ENCODE assay signal across 8 cellular contexts in genomic region chr11:118611433-118611795, GRCh38. TPM values are rescaled to one million over a fixed set of nuclear protein-coding genes. Genes with fewer than 3 reads are reported as not detected.
DNase-seq lines count a peak whose midpoint lies in the region; ATAC-seq and TF ChIP-seq lines count a peak whose summit lies in the region.
"Not testable (repeated sequence)": the region's sequence is repeated elsewhere in the genome, so short reads cannot be mapped to it uniquely, and the experiment has no call there.

No MANE protein-coding gene starts in this region.

- in situ Hi-C loops in Panc1 (cut with HindIII; ENCODE audit: low pct_unique_long_range_greater_than_20kb, low sequenced_read_pairs), result not testable (repeated sequence)

- not testable (repeated sequence) for H3K36me3 Mint-ChIP-seq in CD8-positive, alpha-beta T cell; activated T-cell treated with anti-CD3 and anti-CD28 coated beads, Interleukin-2, amount 50 U/mL, for 72 hours (ENCODE audit: insufficient read depth in 2 of 2)

- not testable (repeated sequence) for ATAC-seq in CD8-positive, alpha-beta T cell; Panc1; activated T-cell treated with anti-CD3 and anti-CD28 coated beads, Interleukin-2, amount 50 U/mL, for 72 hours (replicated peaks in 1 of 2); lung (ENCODE audit: insufficient read depth, low FRiP score); psoas muscle; thoracic aorta (ENCODE audit: insufficient number of reproducible peaks, low FRiP score, low read depth)

- not testable (repeated sequence) for H3K27me3 Mint-ChIP-seq in CD8-positive, alpha-beta T cell (ENCODE audit: low read depth)
- H3K27me3 Mint-ChIP-seq in activated T-cell treated with anti-CD3 and anti-CD28 coated beads, Interleukin-2, amount 50 U/mL, for 72 hours (ENCODE audit: low read depth), result peaks cover 26% of the 10 kb centered on the region

- not testable (repeated sequence) for H3K27ac Mint-ChIP-seq in CD8-positive, alpha-beta T cell; activated T-cell treated with anti-CD3 and anti-CD28 coated beads, Interleukin-2, amount 50 U/mL, for 72 hours

- not testable (repeated sequence) for DNase-seq in CD8-positive, alpha-beta T cell; Panc1 (ENCODE audit: low read depth, low spot score); activated T-cell treated with anti-CD3 and anti-CD28 coated beads, Interleukin-2, amount 50 U/mL, for 72 hours; fibroblast of the aortic adventitia (ENCODE audit: low read depth); lung (ENCODE audit: low spot score); psoas muscle; thoracic aorta (ENCODE audit: low spot score)
- peak; percentile 11 to 48 for DNase-seq in breast epithelium (ENCODE audit: low spot score in 2 of 2)

- not testable (repeated sequence) for H3K4me3 ChIP-seq in CD8-positive, alpha-beta T cell (ENCODE audit: low read depth, low read length); Panc1 (ENCODE audit: low read depth in 2 of 2, low read length in 2 of 2)
- H3K4me3 ChIP-seq in breast epithelium (peak overlapping the region; percentile 72 to 79 (median 78)), fibroblast of the aortic adventitia (ENCODE audit: low read depth, low read length) (peak overlapping the region; percentile 80), lung (peak overlapping the region; percentile 39), psoas muscle (peak overlapping the region; percentile 68), thoracic aorta (peak overlapping the region; percentile 96)

- CTCF ChIA-PET in CD8-positive, alpha-beta T cell (lab: Charles Lee), result interaction anchor here (0.7 to 4.0 kb wide), 7 partner anchors 9 to 782 kb away, joined by 3 to 40 read pairs (median 4); no protein-coding TSS in a partner anchor
- CTCF ChIA-PET in Panc1 (lab: Charles Lee), result interaction anchor here (1.0 to 1.7 kb wide), 2 partner anchors 9 to 11 kb away, joined by 3 to 8 read pairs; no protein-coding TSS in a partner anchor

- H3K9me3 Mint-ChIP-seq in CD8-positive, alpha-beta T cell; activated T-cell treated with anti-CD3 and anti-CD28 coated beads, Interleukin-2, amount 50 U/mL, for 72 hours: not testable (repeated sequence)

- not testable (repeated sequence) for TF ChIP-seq POLR2A in breast epithelium (IDR thresholded peaks at IDR 0.05)

- H3K36me3 ChIP-seq in CD8-positive, alpha-beta T cell (ENCODE audit: insufficient read depth, low read length); Panc1 (ENCODE audit: control insufficient read depth, insufficient read depth, low read length); breast epithelium: not testable (repeated sequence)
- H3K36me3 ChIP-seq in lung (ENCODE audit: control insufficient read depth in 2 of 2, insufficient read depth in 2 of 2, low read length in 2 of 2), result peaks cover 8 to 16% of the 10 kb centered on the region in 2 donors
- H3K36me3 ChIP-seq in psoas muscle (ENCODE audit: insufficient read depth in 1 of 2, low read depth in 1 of 2), result peaks cover 0 to 20% of the 10 kb centered on the region in 2 donors
- H3K36me3 ChIP-seq in thoracic aorta, result peaks cover 22% of the 10 kb centered on the region

- TF ChIP-seq CTCF in CD8-positive, alpha-beta T cell (IDR thresholded peaks at IDR 0.05); Panc1 (IDR thresholded peaks at IDR 0.05); breast epithelium (IDR thresholded peaks at IDR 0.05); fibroblast of the aortic adventitia (IDR thresholded peaks at IDR 0.05; ENCODE audit: insufficient read depth, low read length); lung (IDR thresholded peaks at IDR 0.05; ENCODE audit: control extremely low read depth, extremely low read depth); psoas muscle (IDR thresholded peaks at IDR 0.05); thoracic aorta (IDR thresholded peaks at IDR 0.05): not testable (repeated sequence)

- H3K4me1 ChIP-seq in CD8-positive, alpha-beta T cell (ENCODE audit: insufficient read depth, low read length), result peaks cover 28% of the 10 kb centered on the region
- H3K4me1 ChIP-seq in Panc1 (ENCODE audit: control insufficient read depth, insufficient read depth, low read length) (peaks cover 11% of the 10 kb centered on the region; the same call in 1 of the 2 replicates), lung (ENCODE audit: control insufficient read depth in 2 of 2, insufficient read depth in 2 of 2, low read length in 2 of 2) (peaks cover 0 to 37% of the 10 kb centered on the region in 2 donors), thoracic aorta (ENCODE audit: control insufficient read depth in 1 of 2, low read depth in 2 of 2) (peaks cover 12 to 43% of the 10 kb centered on the region in 2 donors)
- not testable (repeated sequence) for H3K4me1 ChIP-seq in breast epithelium, psoas muscle

- not testable (repeated sequence) for H3K9me3 ChIP-seq in CD8-positive, alpha-beta T cell (ENCODE audit: low read length); Panc1 (ENCODE audit: control insufficient read depth, insufficient read depth, low read depth, low read length); breast epithelium; lung (ENCODE audit: control insufficient read depth in 2 of 2, insufficient read depth in 1 of 2, low read length in 1 of 2); psoas muscle; thoracic aorta

- not testable (repeated sequence) for H3K27ac ChIP-seq in CD8-positive, alpha-beta T cell (ENCODE audit: low read depth, low read length); Panc1 (ENCODE audit: low read length)
- peak overlapping the region; percentile 92 to 94 for H3K27ac ChIP-seq in breast epithelium
- peak overlapping the region in 1 of 2 donors; percentile 93 for H3K27ac ChIP-seq in lung (ENCODE audit: low read depth in 1 of 2, low read length in 1 of 2)
- peak overlapping the region; percentile 74 for H3K27ac ChIP-seq in psoas muscle
- peak overlapping the region; percentile 25 to 98 for H3K27ac ChIP-seq in thoracic aorta

- peaks cover 25% of the 10 kb centered on the region for H3K4me1 Mint-ChIP-seq in CD8-positive, alpha-beta T cell (ENCODE audit: low read depth)
- H3K4me1 Mint-ChIP-seq in activated T-cell treated with anti-CD3 and anti-CD28 coated beads, Interleukin-2, amount 50 U/mL, for 72 hours (ENCODE audit: low read depth), result peaks cover 24% of the 10 kb centered on the region

- 61 to 70% methylated on average over 19 of the region's 19 CpGs for WGBS in lung, 2 donors
- 69 to 81% (median 77%) methylated on average over 19 of the region's 19 CpGs for WGBS in psoas muscle, 3 donors

- TSS peak; percentile 39 for BruUV-seq in Panc1 (replicated peaks; lab: Mats Ljungman, UMichigan)

- POLR2A ChIA-PET in CD8-positive, alpha-beta T cell (lab: Charles Lee); Panc1 (lab: Charles Lee): not testable (repeated sequence)

- not testable (repeated sequence) for H3K27me3 ChIP-seq in CD8-positive, alpha-beta T cell (ENCODE audit: insufficient read depth, low read length); Panc1 (ENCODE audit: control insufficient read depth, insufficient read depth, low read length); breast epithelium; lung (ENCODE audit: control insufficient read depth, insufficient read depth); psoas muscle (ENCODE audit: insufficient read depth in 3 of 3, low read length in 2 of 3); thoracic aorta (replicated peaks; ENCODE audit: insufficient read depth)

- peak overlapping the region; percentile 78 for H3K4me3 Mint-ChIP-seq in CD8-positive, alpha-beta T cell
- peak overlapping the region; percentile 56 to 64 for H3K4me3 Mint-ChIP-seq in activated T-cell treated with anti-CD3 and anti-CD28 coated beads, Interleukin-2, amount 50 U/mL, for 72 hours

- intact Hi-C loops in CD8-positive, alpha-beta T cell (cut with DNase I, micrococcal nuclease), result loop anchor here (1.0 to 2.0 kb wide), 3 partner anchors 16 to 466 kb away; no protein-coding TSS in a partner anchor
- intact Hi-C loops in Panc1 (cut with micrococcal nuclease; ENCODE audit: unreplicated experiment); breast epithelium (cut with DNase I; ENCODE audit: low total_unique reads); psoas muscle (cut with DNase I): not testable (repeated sequence)

RNA-seq across cellular contexts. Expression of gene PHLDB1, which starts 4.0 kb away (rescaled TPM):
- 1 to 10 TPM; 4.3 to 5.9 TPM for total RNA-seq in CD8-positive, alpha-beta T cell
- total RNA-seq in Panc1 (2021; ENCODE audit: unreplicated experiment) (97.7 TPM), breast epithelium (100 to 1,000 TPM; 104 to 150 (median 109) TPM), fibroblast of the aortic adventitia (ENCODE audit: low replicate concordance) (49.1 and 93.5 TPM in 2 replicates), lung (10 to 100 TPM; 82.8 to 90.5 TPM), psoas muscle (10 to 100 TPM; 27.7 to 45.8 (median 34.2) TPM), thoracic aorta (100 to 1,000 TPM; 206 to 377 TPM)
- 93.5 TPM for polyA plus RNA-seq in Panc1 (2012; ENCODE audit: insufficient read length)
- 1 to 10 TPM; 3.6 to 3.8 TPM for total RNA-seq in activated T-cell treated with anti-CD3 and anti-CD28 coated beads, Interleukin-2, amount 50 U/mL, for 72 hours
- polyA plus RNA-seq in lung (10 to 100 TPM; 27.3 to 69.3 TPM), psoas muscle (10 to 100 TPM; 12.6 to 19.2 (median 12.7) TPM)

RNA-seq across cellular contexts. Expression of gene ARCN1, which starts 39.2 kb away (rescaled TPM):
- 10 to 100 TPM; 77.8 to 81.2 TPM for total RNA-seq in CD8-positive, alpha-beta T cell
- total RNA-seq in Panc1 (2021; ENCODE audit: unreplicated experiment), result 197 TPM
- 133 TPM for polyA plus RNA-seq in Panc1 (2012; ENCODE audit: insufficient read length)
- 100 to 1,000 TPM; 170 to 180 TPM for total RNA-seq in activated T-cell treated with anti-CD3 and anti-CD28 coated beads, Interleukin-2, amount 50 U/mL, for 72 hours
- total RNA-seq in breast epithelium, result 10 to 100 TPM; 94.1 to 99.1 (median 98.6) TPM
- total RNA-seq in fibroblast of the aortic adventitia (ENCODE audit: low replicate concordance), result 72.4 and 210 TPM in 2 replicates
- total RNA-seq in lung, result 100 to 1,000 TPM; 114 to 123 TPM
- 10 to 100 TPM; 72.4 to 97.6 TPM for polyA plus RNA-seq in lung
- 10 to 100 TPM; 54.2 to 65.7 (median 60.1) TPM for total RNA-seq in psoas muscle
- 10 to 100 TPM; 49.4 to 76.3 (median 73.9) TPM for polyA plus RNA-seq in psoas muscle
- total RNA-seq in thoracic aorta, result 100 to 1,000 TPM; 116 to 125 TPM

RNA-seq across cellular contexts. Expression of gene IFT46, which starts 45.7 kb away (rescaled TPM):
- total RNA-seq in CD8-positive, alpha-beta T cell, result 1 to 10 TPM; 4.8 to 5.6 TPM
- total RNA-seq in Panc1 (2021; ENCODE audit: unreplicated experiment) (2.5 TPM), breast epithelium (10 to 100 TPM; 24.3 to 45.9 (median 33.4) TPM), fibroblast of the aortic adventitia (ENCODE audit: low replicate concordance) (46.5 and 66.6 TPM in 2 replicates), lung (10 to 100 TPM; 27.2 to 32.9 TPM), psoas muscle (10 to 100 TPM; 10.2 to 16.0 (median 13.4) TPM), thoracic aorta (10 to 100 TPM; 27.5 to 50.8 TPM)
- 4.1 TPM for polyA plus RNA-seq in Panc1 (2012; ENCODE audit: insufficient read length)
- total RNA-seq in activated T-cell treated with anti-CD3 and anti-CD28 coated beads, Interleukin-2, amount 50 U/mL, for 72 hours, result 10 to 100 TPM; 20.7 to 32.3 TPM
- polyA plus RNA-seq in lung (10 to 100 TPM; 15.3 to 21.7 TPM), psoas muscle (10 to 100 TPM in 2 of 3 donors, 1 to 10 TPM in 1; 5.1 to 28.5 (median 11.7) TPM)
